In genomic region chr3:55178336-55178735, GRCh38 we compare ENCODE assay signal across 1 cellular context.
TF ChIP-seq lines count a peak whose summit lies in the region.

No MANE protein-coding gene starts in this region.

TF ChIP-seq in GM23338, 12 proteins besides CTCF, POLR2A, EP300 and RAD21 (continued from another document):
- TF ChIP-seq POLR2AphosphoS5 (IDR thresholded peaks at IDR 0.05; ENCODE audit: low read depth) (no peak), ZNF114 (CRISPR knock-in tag; IDR thresholded peaks at IDR 0.05) (no peak), REST (IDR thresholded peaks at IDR 0.05; ENCODE audit: unreplicated experiment) (no peak), ZNF462 (CRISPR knock-in tag; IDR thresholded peaks at IDR 0.05) (no peak), STAT1 (IDR thresholded peaks at IDR 0.05; ENCODE audit: unreplicated experiment) (no peak), CREB1 (CRISPR knock-in tag; IDR thresholded peaks at IDR 0.05; ENCODE audit: low read depth) (no peak)
